14 cellular contexts compared by ENCODE assay signal in the genomic region with DNA sequence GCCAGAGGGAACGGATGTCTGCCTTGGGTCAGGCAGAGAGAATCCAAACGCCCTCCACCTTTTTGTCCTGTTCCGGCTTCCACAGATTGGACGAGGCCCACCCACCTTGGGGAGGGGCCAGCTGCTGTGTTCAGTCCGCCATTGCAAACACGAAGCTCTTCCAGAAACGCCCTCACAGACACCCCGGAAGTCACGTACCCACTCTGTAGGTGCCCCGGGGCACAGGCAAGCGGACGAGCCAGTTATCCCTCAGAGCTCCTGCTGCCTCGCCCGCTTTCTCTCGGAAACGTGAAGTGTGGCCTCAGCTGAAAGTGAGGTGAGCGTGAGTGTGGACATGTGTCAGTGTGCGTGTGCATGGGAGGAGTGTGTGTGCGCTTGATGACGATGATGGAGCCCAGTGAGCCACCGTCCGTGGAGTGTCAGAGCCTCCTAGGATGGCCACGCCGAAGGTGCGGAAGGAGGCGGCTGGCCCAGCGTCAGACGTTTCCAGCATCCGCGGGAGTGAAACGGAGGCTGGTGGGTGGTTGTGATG.
DNase-seq lines count a peak whose midpoint lies in the region; ATAC-seq and TF ChIP-seq lines count a peak whose summit lies in the region.
"Had no signal": no experiment of that assay in that cellular context is flagged by ENCODE, and none has a peak within 500 bp of the region (broad histone marks: within the 10 kb centered on the region; RNA-seq: fewer than 3 reads in every experiment).

No MANE protein-coding gene starts in this region.

- peaks cover 6% of the 10 kb centered on the region for H3K27me3 Mint-ChIP-seq in activated T-cell treated with anti-CD3 and anti-CD28 coated beads, Interleukin-2, amount 50 U/mL, for 4 hours (ENCODE audit: low read depth)

- no peak for TF ChIP-seq EP300 in esophagus muscularis mucosa (IDR thresholded peaks at IDR 0.05)

- in situ Hi-C loops in HAP-1 (cut with MboI; ENCODE audit: low sequenced_read_pairs) = no loop called here

- H3K4me1 ChIP-seq in esophagus muscularis mucosa = peaks cover 0 to 9% (median 8%) of the 10 kb centered on the region in 4 donors
- H3K4me1 ChIP-seq in right atrium auricular region = no peaks in the 10 kb centered on the region
- no peaks in the 10 kb centered on the region for H3K4me1 ChIP-seq in HAP-1
- no peaks in the 10 kb centered on the region for H3K4me1 ChIP-seq in prostate gland (replicated peaks)

- intact Hi-C loops in esophagus muscularis mucosa (cut with DNase I) = no loop called here
- intact Hi-C loops in prostate gland (cut with DNase I) = no loop called here

- no peak overlapping the region for H3K4me3 Mint-ChIP-seq in activated T-cell treated with anti-CD3 and anti-CD28 coated beads, Interleukin-2, amount 50 U/mL, for 4 hours
- H3K4me3 Mint-ChIP-seq: naive thymus-derived CD4-positive, alpha-beta T cell had no signal

- TF ChIP-seq POLR2A in esophagus muscularis mucosa (IDR thresholded peaks at IDR 0.05; ENCODE audit: low read depth) (no peak), prostate gland (IDR thresholded peaks at IDR 0.05) (no peak)

- H3K27me3 ChIP-seq in esophagus muscularis mucosa (peaks cover 0 to 31% (median 0%) of the 10 kb centered on the region in 4 donors), right atrium auricular region (no peaks in the 10 kb centered on the region), HAP-1 (ENCODE audit: low read depth) (no peaks in the 10 kb centered on the region), prostate gland (replicated peaks; ENCODE audit: insufficient read depth) (peaks cover 11% of the 10 kb centered on the region)

- H3K4me1 Mint-ChIP-seq in activated T-cell treated with anti-CD3 and anti-CD28 coated beads, Interleukin-2, amount 50 U/mL, for 4 hours (ENCODE audit: low read depth) = no peaks in the 10 kb centered on the region

- DNase-seq in A172 (ENCODE audit: low spot score) = peak; percentile 74
- DNase-seq in M059J (ENCODE audit: low read depth) = peak; percentile 64
- DNase-seq in NCI-H82 treated with DMSO at 0.1 percent for 48 hours (lab: John Stamatoyannopoulos, UW; ENCODE audit: unreplicated experiment) = peak; percentile 57
- DNase-seq in esophagus muscularis mucosa (ENCODE audit: extremely low spot score) = peak; percentile 72
- no peak for DNase-seq in activated T-cell treated with anti-CD3 and anti-CD28 coated beads, Interleukin-2, amount 50 U/mL, for 4 hours
- DNase-seq in right atrium auricular region (ENCODE audit: low spot score) = no peak
- DNase-seq in HAP-1 (ENCODE audit: low spot score in 2 of 2) = no peak
- no peak for DNase-seq in prostate gland (ENCODE audit: low spot score)
- DNase-seq: activated CD8-positive, alpha-beta memory T cell treated with anti-CD3 and anti-CD28 coated beads, Interleukin-2, amount 50 U/mL, for 48 hours; amniotic stem cell; DMS79; foreskin melanocyte; kidney glomerular epithelial cell; naive thymus-derived CD4-positive, alpha-beta T cell had no signal

- H3K27ac ChIP-seq in esophagus muscularis mucosa (replicated peaks in 1 of 4) (no peak overlapping the region), right atrium auricular region (no peak overlapping the region), prostate gland (no peak overlapping the region)

- H3K36me3 Mint-ChIP-seq in activated T-cell treated with anti-CD3 and anti-CD28 coated beads, Interleukin-2, amount 50 U/mL, for 4 hours (ENCODE audit: insufficient read depth) = no peaks in the 10 kb centered on the region
- H3K36me3 Mint-ChIP-seq: naive thymus-derived CD4-positive, alpha-beta T cell had no signal

- no peak for ATAC-seq in activated T-cell treated with anti-CD3 and anti-CD28 coated beads, Interleukin-2, amount 50 U/mL, for 4 hours
- ATAC-seq: naive thymus-derived CD4-positive, alpha-beta T cell had no signal

- H3K4me3 ChIP-seq in esophagus muscularis mucosa = no peak overlapping the region
- H3K4me3 ChIP-seq in right atrium auricular region = no peak overlapping the region
- no peak overlapping the region for H3K4me3 ChIP-seq in HAP-1
- no peak overlapping the region for H3K4me3 ChIP-seq in prostate gland

- no peaks in the 10 kb centered on the region for H3K9me3 ChIP-seq in esophagus muscularis mucosa
- H3K9me3 ChIP-seq in right atrium auricular region = no peaks in the 10 kb centered on the region
- no peaks in the 10 kb centered on the region for H3K9me3 ChIP-seq in HAP-1
- no peaks in the 10 kb centered on the region for H3K9me3 ChIP-seq in prostate gland

- H3K9me3 Mint-ChIP-seq in activated T-cell treated with anti-CD3 and anti-CD28 coated beads, Interleukin-2, amount 50 U/mL, for 4 hours = no peaks in the 10 kb centered on the region

- TF ChIP-seq CTCF in esophagus muscularis mucosa (IDR thresholded peaks at IDR 0.05) (no peak), right atrium auricular region (IDR thresholded peaks at IDR 0.05) (no peak), prostate gland (IDR thresholded peaks at IDR 0.05) (no peak)

- WGBS in esophagus muscularis mucosa = 89% methylated on average over 22 of the region's 31 CpGs
- WGBS in prostate gland = 88% methylated on average over 31 of the region's 31 CpGs

- H3K36me3 ChIP-seq in esophagus muscularis mucosa (no peaks in the 10 kb centered on the region), right atrium auricular region (no peaks in the 10 kb centered on the region), HAP-1 (replicated peaks) (no peaks in the 10 kb centered on the region), prostate gland (no peaks in the 10 kb centered on the region)

Comparison
In these comparisons a context has a peak if more than half of its experiments do, and no peak if none do; other contexts are left out.
1. DNase-seq: peak in A172 (single experiment), M059J (single experiment), NCI-H82 treated with DMSO at 0.1 percent for 48 hours (single experiment) and esophagus muscularis mucosa (single experiment); none in activated T-cell treated with anti-CD3 and anti-CD28 coated beads, Interleukin-2, amount 50 U/mL, for 4 hours (single experiment), right atrium auricular region (single experiment), HAP-1 (0 of 2) and prostate gland (single experiment).